In genomic region chr3:67657192-67657591, GRCh38 we compare ENCODE assay signal across 24 cellular contexts.
"Had no signal": no experiment of that assay in that cellular context is flagged by ENCODE, and none has a peak within 500 bp of the region (broad histone marks: within the 10 kb centered on the region; RNA-seq: fewer than 3 reads in every experiment).

No MANE protein-coding gene starts in this region.

- H3K4me3 Mint-ChIP-seq: activated CD4-positive, alpha-beta memory T cell treated with anti-CD3 and anti-CD28 coated beads for 36 hours; activated naive CD4-positive, alpha-beta T cell treated with anti-CD3 and anti-CD28 coated beads for 36 hours; effector memory CD8-positive, alpha-beta T cell had no signal

- H3K36me3 Mint-ChIP-seq: activated CD4-positive, alpha-beta memory T cell treated with anti-CD3 and anti-CD28 coated beads for 36 hours had no signal

- H3K27ac Mint-ChIP-seq: activated CD4-positive, alpha-beta memory T cell treated with anti-CD3 and anti-CD28 coated beads for 36 hours; activated naive CD4-positive, alpha-beta T cell treated with anti-CD3 and anti-CD28 coated beads for 36 hours; effector memory CD8-positive, alpha-beta T cell had no signal

- H3K36me3 ChIP-seq: colonic mucosa, pancreas, right atrium auricular region, spleen, thoracic aorta, upper lobe of left lung had no signal

- H3K4me3 ChIP-seq: colonic mucosa, dorsolateral prefrontal cortex, hepatocyte, lung, pancreas, psoas muscle, right atrium auricular region, spleen, thoracic aorta, upper lobe of left lung had no signal

- H3K27me3 Mint-ChIP-seq: activated B cell treated with CpG ODN at 0.5 μM for 24 hours; activated CD4-positive, alpha-beta memory T cell treated with anti-CD3 and anti-CD28 coated beads for 36 hours; effector memory CD8-positive, alpha-beta T cell had no signal

- H3K27ac ChIP-seq: colonic mucosa, dorsolateral prefrontal cortex, hepatocyte, pancreas, psoas muscle, right atrium auricular region, thoracic aorta, upper lobe of left lung had no signal

- H3K9me3 ChIP-seq: colonic mucosa, pancreas, psoas muscle, right atrium auricular region, spleen, thoracic aorta, upper lobe of left lung had no signal

- H3K9me3 Mint-ChIP-seq: activated B cell treated with CpG ODN at 0.5 μM for 24 hours; activated CD4-positive, alpha-beta memory T cell treated with anti-CD3 and anti-CD28 coated beads for 36 hours; effector memory CD8-positive, alpha-beta T cell had no signal

- H3K27me3 ChIP-seq: colonic mucosa, dorsolateral prefrontal cortex, hepatocyte, pancreas, right atrium auricular region, spleen, upper lobe of left lung had no signal

- DNase-seq: activated B cell treated with CpG ODN at 0.5 μM for 24 hours; activated CD4-positive, alpha-beta memory T cell treated with anti-CD3 and anti-CD28 coated beads for 36 hours; activated CD4-positive, alpha-beta T cell treated with anti-CD3 and anti-CD28 coated beads for 4 hours; activated naive CD4-positive, alpha-beta T cell treated with anti-CD3 and anti-CD28 coated beads for 36 hours; activated T-cell treated with anti-CD3 and anti-CD28 coated beads, Interleukin-2, amount 50 U/mL, for 48 hours; amygdala; colonic mucosa; dorsolateral prefrontal cortex; effector memory CD8-positive, alpha-beta T cell; glutamatergic neuron; immature natural killer cell; pancreas; psoas muscle; spleen; stimulated activated CD4-positive, alpha-beta T cell treated with anti-CD3 and anti-CD28 coated beads, Interleukin-4, amount 100 ng/mL, for 24 hours; stimulated activated naive CD4-positive, alpha-beta T cell treated with Interleukin-2 at 50 U/mL for 16 hours; upper lobe of left lung had no signal

- ATAC-seq: effector memory CD8-positive, alpha-beta T cell; esophagus mucosa; left lobe of liver; natural killer cell treated with Interleukin-12 subunit alpha and Interleukin-12 subunit beta and Interleukin-15 and Interleukin-18, amount 100 ng/mL, for 72 hours; pancreas; psoas muscle had no signal

- H3K4me1 ChIP-seq: colonic mucosa had no signal
